In the genomic region with DNA sequence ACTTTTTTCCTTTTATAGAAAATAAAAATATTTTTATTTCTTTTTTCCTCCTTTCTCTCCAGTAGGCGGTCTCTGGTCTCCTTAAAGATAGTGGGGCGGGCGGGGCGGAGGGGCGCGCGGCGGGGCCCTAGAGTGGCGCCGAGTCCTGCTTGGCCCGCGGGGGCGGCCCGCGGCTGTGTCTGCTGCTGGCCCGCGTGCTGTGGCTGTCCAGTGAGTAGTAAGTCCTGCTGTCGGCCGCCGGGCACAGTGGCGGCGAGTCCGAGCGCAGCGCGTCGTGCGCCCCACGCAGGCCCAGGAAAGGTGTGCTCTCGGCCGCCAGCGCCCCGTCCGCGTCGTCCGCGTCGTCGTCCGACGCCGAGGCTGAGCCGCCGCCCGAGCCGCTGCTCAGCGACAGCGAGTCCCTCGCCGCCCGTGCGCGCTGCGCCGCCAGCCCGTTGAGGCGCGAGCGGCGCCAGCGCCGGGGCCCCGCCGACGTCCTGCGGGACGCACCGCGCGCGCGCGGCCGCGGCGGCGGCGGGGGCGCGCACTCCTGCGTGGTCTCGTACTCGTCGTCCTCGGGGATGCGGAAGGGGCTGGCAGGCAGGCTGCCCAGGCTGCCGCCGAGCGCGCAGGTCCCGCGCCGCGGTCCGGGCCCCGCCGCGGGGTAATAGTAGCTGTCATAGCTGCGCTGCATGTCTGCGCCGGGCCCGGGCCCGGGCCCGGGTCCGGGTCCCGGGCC, we compare ENCODE assay signal across 9 cellular contexts. TPM values are rescaled to one million over a fixed set of nuclear protein-coding genes. Genes with fewer than 3 reads are reported as not detected.
DNase-seq lines count a peak whose midpoint lies in the region; ATAC-seq and TF ChIP-seq lines count a peak whose summit lies in the region.
"Had no signal": no experiment of that assay in that cellular context is flagged by ENCODE, and none has a peak within 500 bp of the region (broad histone marks: within the 10 kb centered on the region; RNA-seq: fewer than 3 reads in every experiment).

No MANE protein-coding gene starts in this region.

- peak; percentile 86 to 90 for ATAC-seq in activated T-cell treated with anti-CD3 and anti-CD28 coated beads, Interleukin-2, amount 50 U/mL, for 4 hours
- ATAC-seq in esophagus mucosa, result peak; percentile 56
- peak; percentile 84 to 89 for ATAC-seq in naive thymus-derived CD8-positive, alpha-beta T cell
- peak; percentile 93 for ATAC-seq in stimulated activated memory B cell treated with anti-CD40 and anti-IgM and Interleukin-4, amounts not matched to agents 10 μg/mL and 1 μg/mL and 100 μg/mL, for 72 hours
- no peak for ATAC-seq in HG02938 (IDR thresholded peaks at IDR 0.05; ENCODE audit: unreplicated experiment)

- H3K27me3 Mint-ChIP-seq in activated T-cell treated with anti-CD3 and anti-CD28 coated beads, Interleukin-2, amount 50 U/mL, for 4 hours (ENCODE audit: low read depth), result peaks cover 21% of the 10 kb centered on the region
- peaks cover 0 to 22% (median 8%) of the 10 kb centered on the region in 5 donors for H3K27me3 Mint-ChIP-seq in naive thymus-derived CD8-positive, alpha-beta T cell
- peaks cover 14% of the 10 kb centered on the region for H3K27me3 Mint-ChIP-seq in stimulated activated memory B cell treated with anti-CD40 and anti-IgM and Interleukin-4, amounts not matched to agents 10 μg/mL and 1 μg/mL and 100 μg/mL, for 72 hours

- TF ChIP-seq CTCF in GM06990 (IDR thresholded peaks at IDR 0.05; ENCODE audit: insufficient read depth, low read length, poor library complexity, severe bottlenecking), result no peak

- peaks cover 3% of the 10 kb centered on the region; the same call in 1 of the 2 replicates for H3F3A ChIP-seq in GM23248 (ENCODE audit: insufficient read depth)

- H3K36me3 ChIP-seq in GM06990 (ENCODE audit: control insufficient read depth, insufficient read depth, low read length), result no peaks in the 10 kb centered on the region; the same call in none of the 2 replicates
- no peaks in the 10 kb centered on the region for H3K36me3 ChIP-seq in GM23248 (ENCODE audit: low read depth)

- H3K4me3 ChIP-seq in GM06990 (replicated peaks; ENCODE audit: low read depth, low read length) (peak overlapping the region; percentile 57), GM23248 (peak overlapping the region; percentile 74)

- peak overlapping the region; percentile 46 for H3K4me3 Mint-ChIP-seq in activated T-cell treated with anti-CD3 and anti-CD28 coated beads, Interleukin-2, amount 50 U/mL, for 4 hours
- peak overlapping the region in 9 of 10 donors; percentile 33 to 82 (median 67) for H3K4me3 Mint-ChIP-seq in naive thymus-derived CD8-positive, alpha-beta T cell
- H3K4me3 Mint-ChIP-seq in stimulated activated memory B cell treated with anti-CD40 and anti-IgM and Interleukin-4, amounts not matched to agents 10 μg/mL and 1 μg/mL and 100 μg/mL, for 72 hours, result peak overlapping the region; percentile 71

- H3K9ac ChIP-seq in GM23248, result peak overlapping the region; percentile 58

- H3K4me1 ChIP-seq in GM23248 (ENCODE audit: insufficient read depth), result no peaks in the 10 kb centered on the region

- no peaks in the 10 kb centered on the region for H3K9me2 ChIP-seq in GM23248 (ENCODE audit: insufficient read depth)

- no peaks in the 10 kb centered on the region for H3K79me2 ChIP-seq in GM23248 (ENCODE audit: insufficient read depth)

- H3K4me1 Mint-ChIP-seq in activated T-cell treated with anti-CD3 and anti-CD28 coated beads, Interleukin-2, amount 50 U/mL, for 4 hours (ENCODE audit: low read depth), result peaks cover 16% of the 10 kb centered on the region
- peaks cover 15 to 32% (median 19%) of the 10 kb centered on the region in 4 donors for H3K4me1 Mint-ChIP-seq in naive thymus-derived CD8-positive, alpha-beta T cell
- peaks cover 13% of the 10 kb centered on the region for H3K4me1 Mint-ChIP-seq in stimulated activated memory B cell treated with anti-CD40 and anti-IgM and Interleukin-4, amounts not matched to agents 10 μg/mL and 1 μg/mL and 100 μg/mL, for 72 hours

- peak overlapping the region; percentile 73 for H3K4me2 ChIP-seq in GM23248 (ENCODE audit: unreplicated experiment)

- no peak overlapping the region for H3K27ac ChIP-seq in GM23248
- H3K27ac ChIP-seq: VCaP had no signal

- in situ Hi-C loops in GM23248 (cut with MboI), result no loop called here

- H3K27ac Mint-ChIP-seq in naive thymus-derived CD8-positive, alpha-beta T cell, result peak overlapping the region in 3 of 10 donors; percentile 9 to 65 (median 64)
- no peak overlapping the region for H3K27ac Mint-ChIP-seq in stimulated activated memory B cell treated with anti-CD40 and anti-IgM and Interleukin-4, amounts not matched to agents 10 μg/mL and 1 μg/mL and 100 μg/mL, for 72 hours

- no peaks in the 10 kb centered on the region for H3K9me3 ChIP-seq in GM23248 (ENCODE audit: low read depth)

- H4K20me1 ChIP-seq in GM23248 (ENCODE audit: insufficient read depth), result no peaks in the 10 kb centered on the region

- H3K36me3 Mint-ChIP-seq in activated T-cell treated with anti-CD3 and anti-CD28 coated beads, Interleukin-2, amount 50 U/mL, for 4 hours (ENCODE audit: insufficient read depth), result no peaks in the 10 kb centered on the region
- H3K36me3 Mint-ChIP-seq in naive thymus-derived CD8-positive, alpha-beta T cell, result no peaks in the 10 kb centered on the region
- H3K36me3 Mint-ChIP-seq in stimulated activated memory B cell treated with anti-CD40 and anti-IgM and Interleukin-4, amounts not matched to agents 10 μg/mL and 1 μg/mL and 100 μg/mL, for 72 hours, result no peaks in the 10 kb centered on the region

- H2AFZ ChIP-seq in GM23248, result peak overlapping the region; percentile 75

- POLR2A ChIA-PET in naive thymus-derived CD8-positive, alpha-beta T cell (lab: Charles Lee), result interaction anchor here (0.6 to 1.2 kb wide), 9 partner anchors 57 to 1495 kb away, joined by 3 to 5 read pairs (median 3); partner anchors contain the start of gene MATR3

- DNase-seq in GM06990 (ENCODE audit: extremely low read depth, insufficient read length) (peak; percentile 88), GM23248 (peak; percentile 68), NCI-H2227 treated with DMSO at 0.1 percent for 48 hours (lab: John Stamatoyannopoulos, UW) (peak; percentile 44)
- peak; percentile 70 for DNase-seq in activated T-cell treated with anti-CD3 and anti-CD28 coated beads, Interleukin-2, amount 50 U/mL, for 4 hours
- DNase-seq in naive thymus-derived CD8-positive, alpha-beta T cell, result peak; percentile 71 to 90 (median 79)

- H3K9me3 Mint-ChIP-seq in activated T-cell treated with anti-CD3 and anti-CD28 coated beads, Interleukin-2, amount 50 U/mL, for 4 hours, result no peaks in the 10 kb centered on the region
- H3K9me3 Mint-ChIP-seq in naive thymus-derived CD8-positive, alpha-beta T cell, result no peaks in the 10 kb centered on the region
- H3K9me3 Mint-ChIP-seq in stimulated activated memory B cell treated with anti-CD40 and anti-IgM and Interleukin-4, amounts not matched to agents 10 μg/mL and 1 μg/mL and 100 μg/mL, for 72 hours, result no peaks in the 10 kb centered on the region

- WGBS in GM23248 (ENCODE audit: low coverage in 1 of 2, low lambda C conversion rate in 2 of 2, missing lambda C conversion rate in 2 of 2), 2 experiments, result 2 to 3% methylated on average over 68 to 73 of the region's 107 CpGs

- H3K27me3 ChIP-seq in GM06990 (replicated peaks; ENCODE audit: control insufficient read depth, insufficient read depth, low read length) (no peaks in the 10 kb centered on the region), GM23248 (replicated peaks; ENCODE audit: insufficient read depth) (peaks cover 21% of the 10 kb centered on the region)

RNA-seq across cellular contexts. Expression of gene PSD2, which starts 52.3 kb away (rescaled TPM):
- under 0.01 TPM in 1 of 2 replicates, not detected in the other for total RNA-seq in GM23248 (2014; rRNA removed; shearing (Covaris generic))
- polyA plus RNA-seq in GM23248 (2016; fragmentation: Nextera tagmentation; extraction: Ambion mirVana), result 0.11 TPM in 1 of 2 replicates, not detected in the other
- total RNA-seq in activated T-cell treated with anti-CD3 and anti-CD28 coated beads, Interleukin-2, amount 50 U/mL, for 4 hours, result not detected
- total RNA-seq in esophagus mucosa, result not detected
- under 1 TPM; 0.08 to 0.19 TPM for total RNA-seq in naive thymus-derived CD8-positive, alpha-beta T cell
- under 1 TPM in 1 of 3 donors, not detected in 2; 0.08 TPM for polyA plus RNA-seq in naive thymus-derived CD8-positive, alpha-beta T cell
